In genomic region chr10:74190494-74190893, GRCh38 we compare ENCODE assay signal across 9 cellular contexts. TPM values are rescaled to one million over a fixed set of nuclear protein-coding genes. Genes with fewer than 3 reads are reported as not detected.
DNase-seq lines count a peak whose midpoint lies in the region; ATAC-seq, FAIRE-seq and TF ChIP-seq lines count a peak whose summit lies in the region.
"Had no signal": no experiment of that assay in that cellular context is flagged by ENCODE, and none has a peak within 500 bp of the region (broad histone marks: within the 10 kb centered on the region; RNA-seq: fewer than 3 reads in every experiment).

No MANE protein-coding gene starts in this region.

- POLR2A ChIA-PET in A549 (lab: Yijun Ruan, JAX) = interaction anchor here (1.5 kb wide), 1 partner anchor 13 kb away, joined by 6 read pairs; no protein-coding TSS in a partner anchor
- POLR2A ChIA-PET in HepG2 (lab: Yijun Ruan, JAX) = interaction anchor here (1.2 kb wide), 1 partner anchor 14 kb away, joined by 13 read pairs; no protein-coding TSS in a partner anchor

- H3K27ac ChIP-seq in A549 (peak overlapping the region; percentile 73 to 86), GM23248 (peak overlapping the region; percentile 84), HepG2 (ENCODE audit: extremely low read length, insufficient read depth, low read length) (peak overlapping the region; percentile 68)

- intact Hi-C loops in HepG2 (cut with micrococcal nuclease; ENCODE audit: unreplicated experiment) = no loop called here

- H3K4me3 Mint-ChIP-seq in activated T-helper 17 cell treated with anti-CD3 and anti-CD28 coated beads, Interleukin-2, amount 50 U/mL, for 72 hours = peak overlapping the region; percentile 84
- H3K4me3 Mint-ChIP-seq: brain had no signal

- peaks cover 46% of the 10 kb centered on the region for H3K4me1 Mint-ChIP-seq in activated T-helper 17 cell treated with anti-CD3 and anti-CD28 coated beads, Interleukin-2, amount 50 U/mL, for 72 hours

- in situ Hi-C loops in GM23248 (cut with MboI) (no loop called here), HepG2 (cut with HindIII; ENCODE audit: extremely low pct_ligation_motif_present, low pct_unique_long_range_greater_than_20kb) (no loop called here)

- H3K27me3 Mint-ChIP-seq in activated T-helper 17 cell treated with anti-CD3 and anti-CD28 coated beads, Interleukin-2, amount 50 U/mL, for 72 hours = no peaks in the 10 kb centered on the region

- no peaks in the 10 kb centered on the region for H3K9me3 ChIP-seq in A549
- H3K9me3 ChIP-seq in GM23248 (ENCODE audit: low read depth) = no peaks in the 10 kb centered on the region
- H3K9me3 ChIP-seq in HepG2 (ENCODE audit: low read length) = no peaks in the 10 kb centered on the region

- no peaks in the 10 kb centered on the region for H3K27me3 ChIP-seq in GM23248 (replicated peaks; ENCODE audit: insufficient read depth)
- no peaks in the 10 kb centered on the region for H3K27me3 ChIP-seq in HepG2 (ENCODE audit: control insufficient read depth in 1 of 2, insufficient read depth in 2 of 2, low read length in 2 of 2)

- TF ChIP-seq RAD21 in A549 (conservative IDR thresholded peaks at IDR 0.05 in 1 of 2, IDR thresholded peaks at IDR 0.05 in 1 of 2) (no peak), HepG2 (CRISPR knock-in tag; IDR thresholded peaks at IDR 0.05) (no peak)

- H3K9me3 Mint-ChIP-seq in activated T-helper 17 cell treated with anti-CD3 and anti-CD28 coated beads, Interleukin-2, amount 50 U/mL, for 72 hours = no peaks in the 10 kb centered on the region

- H3K36me3 ChIP-seq in GM23248 (ENCODE audit: low read depth) (no peaks in the 10 kb centered on the region), HepG2 (replicated peaks in 1 of 2; ENCODE audit: control insufficient read depth in 1 of 2, insufficient read depth in 2 of 2, low read length in 2 of 2) (no peaks in the 10 kb centered on the region)

- no TSS peak for BruUV-seq in HepG2 (replicated peaks; lab: Mats Ljungman, UMichigan)

- H3K4me3 ChIP-seq in A549 (no peak overlapping the region), GM23248 (peak overlapping the region; percentile 66), HepG2 (replicated peaks in 1 of 3; ENCODE audit: insufficient read depth in 1 of 3, low read depth in 2 of 3, low read length in 3 of 3) (peak overlapping the region in 2 of 3 experiments; percentile 20 to 41; a peak in 4 of 6 replicates)

- H3K9me2 ChIP-seq in GM23248 (ENCODE audit: insufficient read depth) = no peaks in the 10 kb centered on the region

- DNase-seq in A549 (ENCODE audit: low read depth in 1 of 2, low spot score in 1 of 2) (no peak), GM23248 (peak; percentile 39), HepG2 (ENCODE audit: low spot score) (no peak), CD1c-positive myeloid dendritic cell (ENCODE audit: extremely low spot score) (no peak)

- peak overlapping the region; percentile 81 for H3K4me2 ChIP-seq in A549
- H3K4me2 ChIP-seq in GM23248 (ENCODE audit: unreplicated experiment) = peak overlapping the region; percentile 84
- peak overlapping the region; percentile 70 for H3K4me2 ChIP-seq in HepG2 (ENCODE audit: low read depth, low read length)

- no peaks in the 10 kb centered on the region for H4K20me1 ChIP-seq in GM23248 (ENCODE audit: insufficient read depth)
- H4K20me1 ChIP-seq in HepG2 (ENCODE audit: insufficient read depth, low read length) = peaks cover 10% of the 10 kb centered on the region; the same call in 1 of the 2 replicates

- TF ChIP-seq CTCF in A549 (IDR thresholded peaks at IDR 0.05) (no peak), HepG2 (CRISPR knock-in tag; IDR thresholded peaks at IDR 0.05) (no peak)

- TF ChIP-seq EP300 in A549 (IDR thresholded peaks at IDR 0.05) (no peak), HepG2 (IDR thresholded peaks at IDR 0.05; ENCODE audit: low read depth in 2 of 2, low read length in 2 of 2) (no peak), HepG2 (CRISPR knock-in tag; IDR thresholded peaks at IDR 0.05; ENCODE audit: borderline replicate concordance) (no peak)

- TF ChIP-seq POLR2A in A549 (IDR thresholded peaks at IDR 0.05; ENCODE audit: low read length) (no peak), HepG2 (IDR thresholded peaks at IDR 0.05; ENCODE audit: insufficient read depth in 1 of 2, low read depth in 2 of 2, low read length in 2 of 2) (no peak)

- H3K9ac ChIP-seq in GM23248 (peak overlapping the region; percentile 67), HepG2 (ENCODE audit: insufficient read depth, low read depth, low read length) (peak overlapping the region; percentile 51; the same call in 1 of the 2 replicates)

- CTCF ChIA-PET in A549 (lab: Yijun Ruan, JAX) = interaction anchor here (0.6 to 3.8 kb wide), 3 partner anchors 14 to 632 kb away, joined by 3 to 20 read pairs (median 6); no protein-coding TSS in a partner anchor
- CTCF ChIA-PET in HepG2 (lab: Yijun Ruan, JAX; ENCODE audit: low intra/inter-chr PET ratio, low total read pairs) = no interaction called here

- peaks cover 38% of the 10 kb centered on the region for H3K4me1 ChIP-seq in A549
- peaks cover 43% of the 10 kb centered on the region for H3K4me1 ChIP-seq in GM23248 (ENCODE audit: insufficient read depth)
- H3K4me1 ChIP-seq in HepG2 (ENCODE audit: insufficient read depth, low read length) = peaks cover 55% of the 10 kb centered on the region

- peak overlapping the region; percentile 40 for H2AFZ ChIP-seq in GM23248
- no peak overlapping the region for H2AFZ ChIP-seq in HepG2 (ENCODE audit: low read length)

- peaks cover 10% of the 10 kb centered on the region for H3K36me3 Mint-ChIP-seq in activated T-helper 17 cell treated with anti-CD3 and anti-CD28 coated beads, Interleukin-2, amount 50 U/mL, for 72 hours (ENCODE audit: low read depth)

- peaks cover 87% of the 10 kb centered on the region for H3K79me2 ChIP-seq in GM23248 (ENCODE audit: insufficient read depth)
- H3K79me2 ChIP-seq in HepG2 (ENCODE audit: insufficient read depth, low read length) = peaks cover 93% of the 10 kb centered on the region

- H3K27ac Mint-ChIP-seq in activated T-helper 17 cell treated with anti-CD3 and anti-CD28 coated beads, Interleukin-2, amount 50 U/mL, for 72 hours = peak overlapping the region; percentile 98

- ATAC-seq in A549 (peak; percentile 57 to 59; a peak in 4 of 6 replicates), HepG2 (peak; percentile 74), HG03469 (IDR thresholded peaks at IDR 0.05; ENCODE audit: unreplicated experiment) (no peak), GM19452 (IDR thresholded peaks at IDR 0.05; ENCODE audit: unreplicated experiment) (no peak), GM18511 (IDR thresholded peaks at IDR 0.05; ENCODE audit: unreplicated experiment) (no peak)
- ATAC-seq in activated T-helper 17 cell treated with anti-CD3 and anti-CD28 coated beads, Interleukin-2, amount 50 U/mL, for 72 hours (replicated peaks) = no peak

- peaks cover 45% of the 10 kb centered on the region for H3F3A ChIP-seq in GM23248 (ENCODE audit: insufficient read depth)

- FAIRE-seq in A549 (lab: Jason Lieb, UNC) (no peak), HepG2 (lab: Jason Lieb, UNC) (no peak)

RNA-seq across cellular contexts. Expression of gene ADK, which starts 39.5 kb away (rescaled TPM):
- 38.4 and 40.7 TPM in 2 replicates for polyA plus RNA-seq in A549 (2011; rRNA removed)
- 13.8 and 14.4 TPM in 2 replicates for polyA plus RNA-seq in A549 (2012; cell fraction: cytosol; rRNA removed)
- 5.0 and 7.1 TPM in 2 replicates for polyA plus RNA-seq in A549 (2012; cell fraction: nucleus; rRNA removed)
- polyA plus RNA-seq in A549 (2017; fragmentation: RNase III; extraction: RNeasy Plus Mini Kit Qiagen cat#74134 plus additional on column Dnase treatment) = 32.0 to 37.0 TPM (median 35.8 TPM) in 3 replicates
- 7.2 and 8.6 TPM in 2 replicates for polyA minus RNA-seq in A549 (2011; rRNA and poly(A)+ RNA removed)
- total RNA-seq in GM23248 (2014; rRNA removed; shearing (Covaris generic)) = 29.3 and 43.7 TPM in 2 replicates
- polyA plus RNA-seq in GM23248 (2016; fragmentation: Nextera tagmentation; extraction: Ambion mirVana) = 72.5 and 75.1 TPM in 2 replicates
- 10 to 100 TPM; 51.4 to 72.1 TPM for total RNA-seq in activated T-helper 17 cell treated with anti-CD3 and anti-CD28 coated beads, Interleukin-2, amount 50 U/mL, for 72 hours
- total RNA-seq in HepG2 (2016; rRNA removed; fragmentation: Illumina TruSeq; extraction: Trizol) = 79.1 and 129 TPM in 2 replicates
- total RNA-seq in HepG2 (2016; cell fraction: cytosol; rRNA removed; fragmentation: Illumina TruSeq; extraction: Trizol; ENCODE audit: low read depth) = 26.6 and 27.5 TPM in 2 replicates
- total RNA-seq in HepG2 (2016; cell fraction: insoluble cytoplasmic fraction; rRNA removed; fragmentation: Illumina TruSeq; extraction: Trizol) = 75.9 and 131 TPM in 2 replicates
- 36.9 and 37.6 TPM in 2 replicates for total RNA-seq in HepG2 (2016; cell fraction: membrane; rRNA removed; fragmentation: Illumina TruSeq; extraction: Trizol)
- 68.1 and 76.5 TPM in 2 replicates for total RNA-seq in HepG2 (2016; cell fraction: nucleus; rRNA removed; fragmentation: Illumina TruSeq; extraction: Trizol)
- polyA plus RNA-seq in HepG2 (2011; rRNA removed) = 35.0 and 48.6 TPM in 2 replicates
- polyA plus RNA-seq in HepG2 (2011; cell fraction: cytosol; rRNA removed) = 21.6 and 31.1 TPM in 2 replicates
- polyA plus RNA-seq in HepG2 (2011; cell fraction: nucleus; rRNA removed) = 9.1 and 9.6 TPM in 2 replicates
- 33.5 and 43.4 TPM in 2 replicates for polyA plus RNA-seq in HepG2 (2012)
- 32.5 and 34.3 TPM in 2 replicates for polyA plus RNA-seq in HepG2 (2016; cell fraction: cytosol; fragmentation: Illumina TruSeq; extraction: Trizol; ENCODE audit: low read depth)
- 174 and 182 TPM in 2 replicates for polyA plus RNA-seq in HepG2 (2016; cell fraction: insoluble cytoplasmic fraction; fragmentation: Illumina TruSeq; extraction: Trizol; ENCODE audit: low read depth)
- 35.0 and 37.9 TPM in 2 replicates for polyA plus RNA-seq in HepG2 (2016; cell fraction: membrane; fragmentation: Illumina TruSeq; extraction: Trizol; ENCODE audit: low read depth)
- polyA plus RNA-seq in HepG2 (2016; cell fraction: nucleus; fragmentation: Illumina TruSeq; extraction: Trizol; ENCODE audit: insufficient read depth, low read depth) = 48.1 and 53.1 TPM in 2 replicates
- 13.1 and 16.9 TPM in 2 replicates for polyA minus RNA-seq in HepG2 (2011; rRNA and poly(A)+ RNA removed; ENCODE audit: low replicate concordance)
- polyA minus RNA-seq in HepG2 (2011; cell fraction: cytosol; rRNA and poly(A)+ RNA removed) = 17.2 and 21.8 TPM in 2 replicates
- polyA minus RNA-seq in HepG2 (2011; cell fraction: nucleus; rRNA and poly(A)+ RNA removed) = 77.4 and 91.6 TPM in 2 replicates

RNA-seq across cellular contexts. Expression of gene AP3M1, which starts 39.9 kb away (rescaled TPM):
- 75.8 and 83.0 TPM in 2 replicates for polyA plus RNA-seq in A549 (2011; rRNA removed)
- polyA plus RNA-seq in A549 (2012; cell fraction: cytosol; rRNA removed) = 15.3 and 18.1 TPM in 2 replicates
- 8.9 and 14.4 TPM in 2 replicates for polyA plus RNA-seq in A549 (2012; cell fraction: nucleus; rRNA removed)
- 38.5 to 41.0 TPM (median 39.0 TPM) in 3 replicates for polyA plus RNA-seq in A549 (2017; fragmentation: RNase III; extraction: RNeasy Plus Mini Kit Qiagen cat#74134 plus additional on column Dnase treatment)
- polyA minus RNA-seq in A549 (2011; rRNA and poly(A)+ RNA removed) = 33.1 and 34.9 TPM in 2 replicates
- 22.4 and 35.6 TPM in 2 replicates for total RNA-seq in GM23248 (2014; rRNA removed; shearing (Covaris generic))
- polyA plus RNA-seq in GM23248 (2016; fragmentation: Nextera tagmentation; extraction: Ambion mirVana) = 29.1 and 33.4 TPM in 2 replicates
- total RNA-seq in activated T-helper 17 cell treated with anti-CD3 and anti-CD28 coated beads, Interleukin-2, amount 50 U/mL, for 72 hours = 10 to 100 TPM; 32.5 to 55.0 TPM
- 31.6 and 51.1 TPM in 2 replicates for total RNA-seq in HepG2 (2016; rRNA removed; fragmentation: Illumina TruSeq; extraction: Trizol)
- 3.0 and 3.7 TPM in 2 replicates for total RNA-seq in HepG2 (2016; cell fraction: cytosol; rRNA removed; fragmentation: Illumina TruSeq; extraction: Trizol; ENCODE audit: low read depth)
- 33.1 and 46.7 TPM in 2 replicates for total RNA-seq in HepG2 (2016; cell fraction: insoluble cytoplasmic fraction; rRNA removed; fragmentation: Illumina TruSeq; extraction: Trizol)
- 10.2 and 13.3 TPM in 2 replicates for total RNA-seq in HepG2 (2016; cell fraction: membrane; rRNA removed; fragmentation: Illumina TruSeq; extraction: Trizol)
- 23.1 and 30.8 TPM in 2 replicates for total RNA-seq in HepG2 (2016; cell fraction: nucleus; rRNA removed; fragmentation: Illumina TruSeq; extraction: Trizol)
- polyA plus RNA-seq in HepG2 (2011; rRNA removed) = 23.7 and 29.0 TPM in 2 replicates
- polyA plus RNA-seq in HepG2 (2011; cell fraction: cytosol; rRNA removed) = 12.2 and 18.6 TPM in 2 replicates
- polyA plus RNA-seq in HepG2 (2011; cell fraction: nucleus; rRNA removed) = 16.9 and 19.8 TPM in 2 replicates
- polyA plus RNA-seq in HepG2 (2012) = 23.2 and 28.6 TPM in 2 replicates
- 1.9 and 2.0 TPM in 2 replicates for polyA plus RNA-seq in HepG2 (2016; cell fraction: cytosol; fragmentation: Illumina TruSeq; extraction: Trizol; ENCODE audit: low read depth)
- 42.8 and 44.8 TPM in 2 replicates for polyA plus RNA-seq in HepG2 (2016; cell fraction: insoluble cytoplasmic fraction; fragmentation: Illumina TruSeq; extraction: Trizol; ENCODE audit: low read depth)
- polyA plus RNA-seq in HepG2 (2016; cell fraction: membrane; fragmentation: Illumina TruSeq; extraction: Trizol; ENCODE audit: low read depth) = 5.4 and 5.6 TPM in 2 replicates
- polyA plus RNA-seq in HepG2 (2016; cell fraction: nucleus; fragmentation: Illumina TruSeq; extraction: Trizol; ENCODE audit: insufficient read depth, low read depth) = 31.0 and 32.0 TPM in 2 replicates
- polyA minus RNA-seq in HepG2 (2011; rRNA and poly(A)+ RNA removed; ENCODE audit: low replicate concordance) = 19.8 and 58.2 TPM in 2 replicates
- 23.2 and 23.7 TPM in 2 replicates for polyA minus RNA-seq in HepG2 (2011; cell fraction: cytosol; rRNA and poly(A)+ RNA removed)
- 43.5 and 43.8 TPM in 2 replicates for polyA minus RNA-seq in HepG2 (2011; cell fraction: nucleus; rRNA and poly(A)+ RNA removed)

Comparison
In these comparisons a context has a peak if more than half of its experiments do, and no peak if none do; other contexts are left out.
1. ATAC-seq: peak in A549 (2 of 2) and HepG2 (single experiment); none in activated T-helper 17 cell treated with anti-CD3 and anti-CD28 coated beads, Interleukin-2, amount 50 U/mL, for 72 hours (single experiment), HG03469 (single experiment), GM19452 (single experiment) and GM18511 (single experiment).
2. Peak in every context shown above with its lines, with median percentiles within 50 percentile points of each other: H3K27ac ChIP-seq and H3K4me2 ChIP-seq.